Comparison of ENCODE assay signal across 9 cellular contexts in genomic region chr19:3576696-3577443, GRCh38. TPM values are rescaled to one million over a fixed set of nuclear protein-coding genes. Genes with fewer than 3 reads are reported as not detected.
DNase-seq lines count a peak whose midpoint lies in the region; TF ChIP-seq lines count a peak whose summit lies in the region.
"Had no signal": no experiment of that assay in that cellular context is flagged by ENCODE, and none has a peak within 500 bp of the region (broad histone marks: within the 10 kb centered on the region; RNA-seq: fewer than 3 reads in every experiment).

No MANE protein-coding gene starts in this region.

- no peak for TF ChIP-seq POLR2A in prostate gland (IDR thresholded peaks at IDR 0.05)

- H2AFZ ChIP-seq in hepatocyte: no peak overlapping the region

- TF ChIP-seq CTCF in brain microvascular endothelial cell (IDR thresholded peaks at IDR 0.05; ENCODE audit: low read depth, low read length, missing control alignments): no peak
- no peak for TF ChIP-seq CTCF in hepatocyte (IDR thresholded peaks at IDR 0.05; ENCODE audit: poor library complexity)
- TF ChIP-seq CTCF in prostate gland (IDR thresholded peaks at IDR 0.05): no peak

- H3K27ac ChIP-seq in brain microvascular endothelial cell (no peak overlapping the region), hepatocyte (no peak overlapping the region), prostate gland (peak overlapping the region; percentile 10 to 36)

- H3K4me1 ChIP-seq in hepatocyte (ENCODE audit: insufficient read depth): peaks cover 9% of the 10 kb centered on the region
- no peaks in the 10 kb centered on the region for H3K4me1 ChIP-seq in prostate gland (replicated peaks)

- H4K20me1 ChIP-seq in hepatocyte (ENCODE audit: insufficient read depth, poor library complexity, severe bottlenecking): peaks cover 3% of the 10 kb centered on the region

- intact Hi-C loops in prostate gland (cut with DNase I): loop anchor here (10.0 kb wide), 1 partner anchor 72 kb away; the partner anchor contains the start of genes DOHH and FZR1

- DNase-seq in D341Med (ENCODE audit: low spot score) (peak; percentile 74), brain microvascular endothelial cell (no peak), hepatocyte (ENCODE audit: low spot score) (peak; percentile 88), prostate gland (ENCODE audit: low spot score) (peak; percentile 23), NCI-H82 treated with DMSO at 0.1 percent for 48 hours (lab: John Stamatoyannopoulos, UW; ENCODE audit: unreplicated experiment) (no peak), NCI-H510A treated with DMSO at 0.1 percent for 48 hours (lab: John Stamatoyannopoulos, UW) (no peak), A172 (ENCODE audit: low spot score) (no peak), germinal center (ENCODE audit: low spot score) (no peak)
- DNase-seq: activated B cell treated with CpG ODN at 0.5 μM for 24 hours had no signal

- H3K36me3 ChIP-seq in brain microvascular endothelial cell (replicated peaks) (peaks cover 14% of the 10 kb centered on the region), hepatocyte (replicated peaks; ENCODE audit: insufficient read depth, low read depth) (no peaks in the 10 kb centered on the region), prostate gland (no peaks in the 10 kb centered on the region)

- H3K4me2 ChIP-seq in hepatocyte: peak overlapping the region; percentile 82

- H3K9me3 ChIP-seq in hepatocyte (ENCODE audit: low read depth) (no peaks in the 10 kb centered on the region), prostate gland (no peaks in the 10 kb centered on the region)

- H3K9me2 ChIP-seq in hepatocyte (replicated peaks; ENCODE audit: insufficient read depth): no peaks in the 10 kb centered on the region

- peaks cover 3% of the 10 kb centered on the region for H3K79me2 ChIP-seq in hepatocyte

- WGBS in hepatocyte (ENCODE audit: low lambda C conversion rate, missing lambda C conversion rate): 13% methylated on average over 29 of the region's 78 CpGs
- 55% methylated on average over 58 of the region's 78 CpGs for WGBS in prostate gland

- no peaks in the 10 kb centered on the region for H3K27me3 ChIP-seq in brain microvascular endothelial cell (replicated peaks)
- no peaks in the 10 kb centered on the region for H3K27me3 ChIP-seq in hepatocyte
- no peaks in the 10 kb centered on the region for H3K27me3 ChIP-seq in prostate gland (replicated peaks; ENCODE audit: insufficient read depth)

- in situ Hi-C loops in brain microvascular endothelial cell (cut with HindIII; ENCODE audit: low pct_ligation_motif_present, low sequenced_read_pairs): no loop called here

- peak overlapping the region; percentile 24 for H3K4me3 ChIP-seq in brain microvascular endothelial cell (ENCODE audit: low read depth, low read length)
- H3K4me3 ChIP-seq in hepatocyte: no peak overlapping the region
- H3K4me3 ChIP-seq in prostate gland: peak overlapping the region in 1 of 2 donors; percentile 10

RNA-seq across cellular contexts. Expression of gene HMG20B, which starts 4.1 kb away (rescaled TPM):
- total RNA-seq in hepatocyte (61.4 and 62.6 TPM in 2 replicates), prostate gland (100 to 1,000 TPM; 184 to 369 TPM)
- 82.3 and 105 TPM in 2 replicates for polyA plus RNA-seq in hepatocyte
- 224 and 260 TPM in 2 replicates for total RNA-seq in A172 (2014; rRNA removed; shearing (Covaris generic))

RNA-seq across cellular contexts. Expression of gene GIPC3, which starts 8.4 kb away (rescaled TPM):
- total RNA-seq in hepatocyte (0.04 TPM in 1 of 2 replicates, not detected in the other), prostate gland (1 to 10 TPM in 1 of 2 donors, under 1 TPM in 1; 0.36 to 1.9 TPM)
- 0.19 and 0.28 TPM in 2 replicates for polyA plus RNA-seq in hepatocyte
- 0.07 TPM in 1 of 2 replicates, not detected in the other for total RNA-seq in A172 (2014; rRNA removed; shearing (Covaris generic))

RNA-seq across cellular contexts. Expression of gene MFSD12, which starts 19.5 kb away (rescaled TPM):
- total RNA-seq in hepatocyte: 39.3 and 44.7 TPM in 2 replicates
- 57.7 and 63.5 TPM in 2 replicates for polyA plus RNA-seq in hepatocyte
- total RNA-seq in prostate gland: 10 to 100 TPM; 60.5 to 86.1 TPM
- total RNA-seq in A172 (2014; rRNA removed; shearing (Covaris generic)): 152 and 169 TPM in 2 replicates

RNA-seq across cellular contexts. Expression of gene TBXA2R, which starts 29.8 kb away (rescaled TPM):
- total RNA-seq in hepatocyte (0.12 and 0.70 TPM in 2 replicates), prostate gland (1 to 10 TPM; 1.1 to 4.0 TPM)
- polyA plus RNA-seq in hepatocyte: 1.2 and 2.0 TPM in 2 replicates
- total RNA-seq in A172 (2014; rRNA removed; shearing (Covaris generic)): 3.4 and 7.4 TPM in 2 replicates

RNA-seq across cellular contexts. Expression of gene TEKTIP1, which starts 37.9 kb away (rescaled TPM):
- not detected in 2 replicates for total RNA-seq in hepatocyte
- polyA plus RNA-seq in hepatocyte: 1.4 and 1.5 TPM in 2 replicates
- 1 to 10 TPM in 1 of 2 donors, under 1 TPM in 1; 0.41 to 5.3 TPM for total RNA-seq in prostate gland
- not detected in 2 replicates for total RNA-seq in A172 (2014; rRNA removed; shearing (Covaris generic))

Comparison
In these comparisons a context has a peak if more than half of its experiments do, and no peak if none do; other contexts are left out.
1. DNase-seq: peak in D341Med (single experiment), hepatocyte (single experiment) and prostate gland (single experiment); none in brain microvascular endothelial cell (single experiment), NCI-H82 treated with DMSO at 0.1 percent for 48 hours (single experiment), NCI-H510A treated with DMSO at 0.1 percent for 48 hours (single experiment), A172 (single experiment) and germinal center (single experiment).
2. H3K27ac ChIP-seq: peak in prostate gland (2 of 2); none in brain microvascular endothelial cell (single experiment) and hepatocyte (single experiment).